In the genomic region with DNA sequence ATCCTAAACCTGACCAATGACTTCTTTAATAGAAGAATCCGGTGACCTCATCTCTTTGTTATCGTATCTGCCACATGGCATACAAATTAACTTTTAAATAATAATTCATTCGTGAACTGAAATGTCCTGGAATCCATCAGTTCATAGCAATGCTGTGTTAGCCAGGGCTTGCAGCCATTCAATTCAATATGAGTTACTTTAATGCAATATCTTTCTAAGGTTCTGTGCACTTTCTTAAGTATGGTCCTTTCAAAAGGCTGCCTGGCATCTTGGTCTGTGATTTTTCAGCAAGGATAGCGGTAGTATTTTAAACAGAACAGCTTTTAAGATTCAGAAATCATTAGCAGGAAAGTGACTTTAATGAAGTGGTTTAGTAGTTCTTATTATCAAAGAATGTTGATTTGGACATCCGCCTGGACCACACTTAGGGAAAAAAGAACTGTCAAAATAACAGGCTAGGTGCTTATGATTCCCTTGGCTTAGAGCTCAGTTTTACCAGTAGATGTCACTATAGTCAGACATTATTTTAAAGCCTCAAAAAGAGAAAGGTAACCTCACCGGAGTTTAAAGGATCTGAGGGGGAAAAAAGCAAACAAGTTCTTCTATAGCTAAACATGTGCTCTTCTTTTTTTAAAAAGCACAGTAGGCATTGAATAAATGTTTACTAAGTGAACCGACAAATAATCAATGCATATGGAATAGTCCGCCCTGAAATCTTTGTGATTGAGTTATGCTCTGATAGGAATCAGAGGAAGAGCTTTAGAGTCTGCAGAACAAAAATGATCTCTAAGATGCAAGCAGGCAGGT, we compare ENCODE assay signal across 8 cellular contexts. TPM values are rescaled to one million over a fixed set of nuclear protein-coding genes. Genes with fewer than 3 reads are reported as not detected.
DNase-seq lines count a peak whose midpoint lies in the region; ATAC-seq, FAIRE-seq and TF ChIP-seq lines count a peak whose summit lies in the region.

No MANE protein-coding gene starts in this region.

- no peaks in the 10 kb centered on the region for H3K36me3 Mint-ChIP-seq in activated T-helper 1 cell treated with anti-CD3 and anti-CD28 coated beads, Interleukin-12 subunit alpha, Interleukin-12 subunit beta, Interleukin-2, Interleukin-4 antibody, amounts not matched to agents 30 ng/mL and 10 ng/mL and 1 ng/mL, durations not matched to agents 14 hours and 24 hours and 36 hours (ENCODE audit: low read depth)
- peaks cover 11% of the 10 kb centered on the region for H3K36me3 Mint-ChIP-seq in activated T-cell treated with anti-CD3 and anti-CD28 coated beads, Interleukin-2, amount 50 U/mL, for 4 hours (ENCODE audit: insufficient read depth)
- H3K36me3 Mint-ChIP-seq in CD4-positive, alpha-beta memory T cell, result peaks cover 0 to 14% of the 10 kb centered on the region in 2 donors

- no peaks in the 10 kb centered on the region for H3K27me3 ChIP-seq in KMS-11 (ENCODE audit: insufficient read depth, low read depth)
- H3K27me3 ChIP-seq in adipocyte (replicated peaks; ENCODE audit: control insufficient read depth, insufficient read depth, low read length), result no peaks in the 10 kb centered on the region
- H3K27me3 ChIP-seq in upper lobe of right lung, result no peaks in the 10 kb centered on the region
- H3K27me3 ChIP-seq in CD4-positive, alpha-beta memory T cell (ENCODE audit: insufficient read depth, low read length), result no peaks in the 10 kb centered on the region

- no peaks in the 10 kb centered on the region for H3K27me3 Mint-ChIP-seq in activated T-helper 1 cell treated with anti-CD3 and anti-CD28 coated beads, Interleukin-12 subunit alpha, Interleukin-12 subunit beta, Interleukin-2, Interleukin-4 antibody, amounts not matched to agents 30 ng/mL and 10 ng/mL and 1 ng/mL, durations not matched to agents 14 hours and 24 hours and 36 hours (ENCODE audit: insufficient read depth)
- no peaks in the 10 kb centered on the region for H3K27me3 Mint-ChIP-seq in activated T-cell treated with anti-CD3 and anti-CD28 coated beads, Interleukin-2, amount 50 U/mL, for 4 hours (ENCODE audit: low read depth)
- no peaks in the 10 kb centered on the region for H3K27me3 Mint-ChIP-seq in CD4-positive, alpha-beta memory T cell

- H2AFZ ChIP-seq in KMS-11 (ENCODE audit: low read depth), result no peak overlapping the region

- CTCF ChIA-PET in CD4-positive, alpha-beta memory T cell (lab: Charles Lee; ENCODE audit: partially characterized antibody), result interaction anchor here (0.7 to 2.6 kb wide), 13 partner anchors 7 to 528 kb away, joined by 3 to 17 read pairs (median 4); partner anchors contain the start of gene FRA10AC1

- peak; percentile 78 for ATAC-seq in upper lobe of right lung
- ATAC-seq in activated T-cell treated with anti-CD3 and anti-CD28 coated beads, Interleukin-2, amount 50 U/mL, for 4 hours, result no peak

- H3K4me3 Mint-ChIP-seq in activated T-helper 1 cell treated with anti-CD3 and anti-CD28 coated beads, Interleukin-12 subunit alpha, Interleukin-12 subunit beta, Interleukin-2, Interleukin-4 antibody, amounts not matched to agents 30 ng/mL and 10 ng/mL and 1 ng/mL, durations not matched to agents 14 hours and 24 hours and 36 hours, result no peak overlapping the region
- H3K4me3 Mint-ChIP-seq in activated T-cell treated with anti-CD3 and anti-CD28 coated beads, Interleukin-2, amount 50 U/mL, for 4 hours, result no peak overlapping the region
- no peak overlapping the region for H3K4me3 Mint-ChIP-seq in CD4-positive, alpha-beta memory T cell

- TF ChIP-seq CTCF in KMS-11 (conservative IDR thresholded peaks at IDR 0.05; ENCODE audit: low read depth, low read length) (peak; percentile 51), kidney (IDR thresholded peaks at IDR 0.05; ENCODE audit: borderline replicate concordance, extremely low read depth, insufficient read depth) (peak; percentile 44), upper lobe of right lung (IDR thresholded peaks at IDR 0.05) (peak; percentile 58)

- H4K20me1 ChIP-seq in KMS-11 (ENCODE audit: insufficient read depth), result no peaks in the 10 kb centered on the region

- POLR2A ChIA-PET in CD4-positive, alpha-beta memory T cell (lab: Charles Lee; ENCODE audit: partially characterized antibody), result no interaction called here

- H3K27ac ChIP-seq in KMS-11 (no peak overlapping the region), kidney (ENCODE audit: low read depth in 2 of 2, low read length in 2 of 2) (no peak overlapping the region), upper lobe of right lung (no peak overlapping the region)
- no peak overlapping the region for H3K27ac ChIP-seq in CD4-positive, alpha-beta memory T cell (ENCODE audit: low read depth, low read length)

- peak; percentile 95 for FAIRE-seq in kidney (lab: Jason Lieb, UNC)

- DNase-seq in DMS 273 (lab: John Stamatoyannopoulos, UW; ENCODE audit: unreplicated experiment) (peak; percentile 54), adipocyte (ENCODE audit: low read depth) (peak; percentile 78), kidney (no peak), upper lobe of right lung (no peak)
- DNase-seq in activated T-helper 1 cell treated with anti-CD3 and anti-CD28 coated beads, Interleukin-12 subunit alpha, Interleukin-12 subunit beta, Interleukin-2, Interleukin-4 antibody, amounts not matched to agents 30 ng/mL and 10 ng/mL and 1 ng/mL, durations not matched to agents 14 hours and 24 hours and 36 hours (ENCODE audit: low spot score), result no peak
- no peak for DNase-seq in activated T-cell treated with anti-CD3 and anti-CD28 coated beads, Interleukin-2, amount 50 U/mL, for 4 hours
- DNase-seq in CD4-positive, alpha-beta memory T cell, result no peak

- no peaks in the 10 kb centered on the region for H3K79me2 ChIP-seq in KMS-11 (ENCODE audit: insufficient read depth, low read depth)

- H3K36me3 ChIP-seq in KMS-11 (ENCODE audit: insufficient read depth) (no peaks in the 10 kb centered on the region), adipocyte (ENCODE audit: control insufficient read depth, insufficient read depth, low read length, severe bottlenecking) (no peaks in the 10 kb centered on the region), kidney (ENCODE audit: control insufficient read depth in 1 of 2, insufficient read depth in 2 of 2, low read length in 2 of 2) (no peaks in the 10 kb centered on the region), upper lobe of right lung (no peaks in the 10 kb centered on the region)
- no peaks in the 10 kb centered on the region for H3K36me3 ChIP-seq in CD4-positive, alpha-beta memory T cell (ENCODE audit: insufficient read depth, low read length)

- H3K9me3 Mint-ChIP-seq in activated T-helper 1 cell treated with anti-CD3 and anti-CD28 coated beads, Interleukin-12 subunit alpha, Interleukin-12 subunit beta, Interleukin-2, Interleukin-4 antibody, amounts not matched to agents 30 ng/mL and 10 ng/mL and 1 ng/mL, durations not matched to agents 14 hours and 24 hours and 36 hours, result no peaks in the 10 kb centered on the region
- no peaks in the 10 kb centered on the region for H3K9me3 Mint-ChIP-seq in activated T-cell treated with anti-CD3 and anti-CD28 coated beads, Interleukin-2, amount 50 U/mL, for 4 hours
- no peaks in the 10 kb centered on the region for H3K9me3 Mint-ChIP-seq in CD4-positive, alpha-beta memory T cell

- no peak overlapping the region for H3K4me2 ChIP-seq in KMS-11

- H3K9ac ChIP-seq in KMS-11 (no peak overlapping the region), adipocyte (ENCODE audit: low read length) (no peak overlapping the region), kidney (ENCODE audit: low read length in 2 of 2) (no peak overlapping the region)

- H3K9me3 ChIP-seq in adipocyte (ENCODE audit: control insufficient read depth, low read length) (no peaks in the 10 kb centered on the region), kidney (ENCODE audit: control insufficient read depth in 1 of 2, low read length in 2 of 2) (no peaks in the 10 kb centered on the region), upper lobe of right lung (no peaks in the 10 kb centered on the region)
- H3K9me3 ChIP-seq in CD4-positive, alpha-beta memory T cell (ENCODE audit: control insufficient read depth in 1 of 2, low read length in 2 of 2), result no peaks in the 10 kb centered on the region

- H3K4me3 ChIP-seq in KMS-11 (IDR thresholded peaks at IDR 0.05; ENCODE audit: insufficient read depth, low read depth, low read length) (no peak overlapping the region), adipocyte (ENCODE audit: low read length) (no peak overlapping the region), kidney (ENCODE audit: low read length in 2 of 2) (peak overlapping the region; percentile 50 to 61), upper lobe of right lung (no peak overlapping the region)
- no peak overlapping the region for H3K4me3 ChIP-seq in CD4-positive, alpha-beta memory T cell (ENCODE audit: low read length in 2 of 2)

- H3K4me1 ChIP-seq in KMS-11 (ENCODE audit: low read depth, poor library complexity, severe bottlenecking) (no peaks in the 10 kb centered on the region), adipocyte (ENCODE audit: control insufficient read depth, insufficient read depth, low read length) (peaks cover 5% of the 10 kb centered on the region), kidney (ENCODE audit: control insufficient read depth in 1 of 2, insufficient read depth in 1 of 2, low read depth in 1 of 2, low read length in 2 of 2) (no peaks in the 10 kb centered on the region), upper lobe of right lung (peaks cover 3% of the 10 kb centered on the region)
- no peaks in the 10 kb centered on the region for H3K4me1 ChIP-seq in CD4-positive, alpha-beta memory T cell (ENCODE audit: insufficient read depth, low read length)

- intact Hi-C loops in kidney (cut with DNase I) (loop anchor here (10.0 kb wide), 1 partner anchor 408 kb away; no protein-coding TSS in a partner anchor), upper lobe of right lung (cut with DNase I) (no loop called here)
- intact Hi-C loops in activated T-helper 1 cell treated with anti-CD3 and anti-CD28 coated beads, Interleukin-12 subunit alpha, Interleukin-12 subunit beta, Interleukin-2, Interleukin-4 antibody, amounts not matched to agents 30 ng/mL and 10 ng/mL and 1 ng/mL, durations not matched to agents 14 hours and 24 hours and 36 hours (cut with micrococcal nuclease), result no loop called here
- intact Hi-C loops in CD4-positive, alpha-beta memory T cell (cut with micrococcal nuclease), result no loop called here

- no peaks in the 10 kb centered on the region for H3K4me1 Mint-ChIP-seq in activated T-helper 1 cell treated with anti-CD3 and anti-CD28 coated beads, Interleukin-12 subunit alpha, Interleukin-12 subunit beta, Interleukin-2, Interleukin-4 antibody, amounts not matched to agents 30 ng/mL and 10 ng/mL and 1 ng/mL, durations not matched to agents 14 hours and 24 hours and 36 hours (ENCODE audit: low read depth)
- H3K4me1 Mint-ChIP-seq in activated T-cell treated with anti-CD3 and anti-CD28 coated beads, Interleukin-2, amount 50 U/mL, for 4 hours (ENCODE audit: low read depth), result no peaks in the 10 kb centered on the region
- peaks cover 0 to 4% (median 0%) of the 10 kb centered on the region in 4 donors for H3K4me1 Mint-ChIP-seq in CD4-positive, alpha-beta memory T cell

- H3K27ac Mint-ChIP-seq in activated T-helper 1 cell treated with anti-CD3 and anti-CD28 coated beads, Interleukin-12 subunit alpha, Interleukin-12 subunit beta, Interleukin-2, Interleukin-4 antibody, amounts not matched to agents 30 ng/mL and 10 ng/mL and 1 ng/mL, durations not matched to agents 14 hours and 24 hours and 36 hours, result no peak overlapping the region
- H3K27ac Mint-ChIP-seq in CD4-positive, alpha-beta memory T cell, result no peak overlapping the region

RNA-seq across cellular contexts. Expression of gene SLC35G1, which starts 22.7 kb away (rescaled TPM):
- total RNA-seq in kidney, result 3.1 TPM
- polyA plus RNA-seq in kidney (ENCODE audit: insufficient read depth, low read depth, low replicate concordance), result 2.6 TPM
- total RNA-seq in upper lobe of right lung, result 4.4 TPM
- 5.6 and 5.8 TPM in 2 replicates for total RNA-seq in activated T-helper 1 cell treated with anti-CD3 and anti-CD28 coated beads, Interleukin-12 subunit alpha, Interleukin-12 subunit beta, Interleukin-2, Interleukin-4 antibody, amounts not matched to agents 30 ng/mL and 10 ng/mL and 1 ng/mL, durations not matched to agents 14 hours and 24 hours and 36 hours
- total RNA-seq in activated T-cell treated with anti-CD3 and anti-CD28 coated beads, Interleukin-2, amount 50 U/mL, for 4 hours, result 1 to 10 TPM; 3.3 to 4.4 (median 4.0) TPM
- total RNA-seq in CD4-positive, alpha-beta memory T cell, result 1 to 10 TPM; 5.3 to 6.2 TPM
- polyA plus RNA-seq in CD4-positive, alpha-beta memory T cell, result 1 to 10 TPM; 5.0 to 7.3 TPM

Comparison
In these comparisons a context has a peak if more than half of its experiments do, and no peak if none do; other contexts are left out.
1. DNase-seq: peak in DMS 273 (single experiment) and adipocyte (single experiment); none in kidney (single experiment), upper lobe of right lung (single experiment), activated T-helper 1 cell treated with anti-CD3 and anti-CD28 coated beads, Interleukin-12 subunit alpha, Interleukin-12 subunit beta, Interleukin-2, Interleukin-4 antibody, amounts not matched to agents 30 ng/mL and 10 ng/mL and 1 ng/mL, durations not matched to agents 14 hours and 24 hours and 36 hours (single experiment), activated T-cell treated with anti-CD3 and anti-CD28 coated beads, Interleukin-2, amount 50 U/mL, for 4 hours (single experiment) and CD4-positive, alpha-beta memory T cell (0 of 5).
2. H3K4me3 ChIP-seq: peak in kidney (2 of 2); none in KMS-11 (single experiment), adipocyte (single experiment), upper lobe of right lung (single experiment) and CD4-positive, alpha-beta memory T cell (0 of 2).
3. Peak in every context shown above with its lines, with median percentiles within 50 percentile points of each other: CTCF ChIP-seq.